ENCODE assay signal across 7 cellular contexts in genomic region chr9:124264812-124265211, GRCh38. TPM values are rescaled to one million over a fixed set of nuclear protein-coding genes. Genes with fewer than 3 reads are reported as not detected.
A peak's percentile ranks its signal among the peaks of the same experiment; 100 is the strongest.
DNase-seq lines count a peak whose midpoint lies in the region; ATAC-seq and TF ChIP-seq lines count a peak whose summit lies in the region.

No MANE protein-coding gene starts in this region.

- DNase-seq in stomach = no peak
- DNase-seq in upper lobe of left lung = no peak
- DNase-seq in NCI-H2171 (lab: John Stamatoyannopoulos, UW) = no peak
- DNase-seq in hippocampal formation (lab: John Stamatoyannopoulos, UW) = no peak

- peak overlapping the region; percentile 54; the same call in 1 of the 2 replicates for H3K9ac ChIP-seq in OCI-LY3 (ENCODE audit: low read length)

- TF ChIP-seq EP300 in stomach (IDR thresholded peaks at IDR 0.05) = no peak
- no peak for TF ChIP-seq EP300 in upper lobe of left lung (IDR thresholded peaks at IDR 0.05)

- H3K27ac ChIP-seq in OCI-LY3 (ENCODE audit: low read length) (peak overlapping the region; percentile 94), stomach (peak overlapping the region in 3 of 5 donors; percentile 88 to 96 (median 88)), upper lobe of left lung (peak overlapping the region in 2 of 4 donors; percentile 78 to 93)

- peaks cover 55% of the 10 kb centered on the region for H3K36me3 ChIP-seq in OCI-LY3 (replicated peaks; ENCODE audit: low read depth, low read length)
- no peaks in the 10 kb centered on the region for H3K36me3 ChIP-seq in stomach
- peaks cover 0 to 3% (median 0%) of the 10 kb centered on the region in 4 donors for H3K36me3 ChIP-seq in upper lobe of left lung

- no peak for TF ChIP-seq CTCF in OCI-LY3 (IDR thresholded peaks at IDR 0.05; ENCODE audit: low read depth, low read length)
- TF ChIP-seq CTCF in stomach (IDR thresholded peaks at IDR 0.05) = no peak
- TF ChIP-seq CTCF in upper lobe of left lung (IDR thresholded peaks at IDR 0.05) = no peak

- H3K9me3 ChIP-seq in OCI-LY3 (ENCODE audit: insufficient read depth, low read length) (no peaks in the 10 kb centered on the region), stomach (no peaks in the 10 kb centered on the region), upper lobe of left lung (no peaks in the 10 kb centered on the region)

- H3K79me2 ChIP-seq in OCI-LY3 (ENCODE audit: low read length) = peaks cover 97% of the 10 kb centered on the region

- H3K4me2 ChIP-seq in OCI-LY3 (ENCODE audit: low read length) = peak overlapping the region; percentile 100

- H3K27me3 ChIP-seq in OCI-LY3 (ENCODE audit: low read depth, low read length) = no peaks in the 10 kb centered on the region
- no peaks in the 10 kb centered on the region for H3K27me3 ChIP-seq in stomach
- no peaks in the 10 kb centered on the region for H3K27me3 ChIP-seq in upper lobe of left lung

- TF ChIP-seq POLR2A in stomach (IDR thresholded peaks at IDR 0.05) = no peak
- TF ChIP-seq POLR2A in upper lobe of left lung (IDR thresholded peaks at IDR 0.05) = no peak

- H3K4me1 ChIP-seq in OCI-LY3 (ENCODE audit: low read length) (peaks cover 84% of the 10 kb centered on the region), stomach (peaks cover 67 to 100% (median 93%) of the 10 kb centered on the region in 4 donors), upper lobe of left lung (peaks cover 80 to 93% (median 84%) of the 10 kb centered on the region in 4 donors)

- peaks cover 79% of the 10 kb centered on the region for H4K20me1 ChIP-seq in OCI-LY3 (ENCODE audit: insufficient read depth, low read length)

- peak; percentile 51 for ATAC-seq in GM18870 (IDR thresholded peaks at IDR 0.05; ENCODE audit: unreplicated experiment)
- ATAC-seq in HG02840 (IDR thresholded peaks at IDR 0.05; ENCODE audit: low FRiP score, unreplicated experiment) = peak; percentile 53
- ATAC-seq in upper lobe of left lung (ENCODE audit: low FRiP score in 2 of 2) = no peak

- WGBS in stomach, 5 donors = 74 to 88% (median 79%) methylated on average over 8 of the region's 8 CpGs
- 51 to 74% methylated on average over 8 of the region's 8 CpGs for WGBS in upper lobe of left lung, 2 donors

- H2AFZ ChIP-seq in OCI-LY3 (ENCODE audit: low read depth, low read length) = no peak overlapping the region

- intact Hi-C loops in stomach (cut with DNase I; ENCODE audit: low total_unique reads) = no loop called here

- H3K4me3 ChIP-seq in OCI-LY3 (ENCODE audit: low read length) (peak overlapping the region; percentile 48; the same call in 1 of the 2 replicates), stomach (no peak overlapping the region), upper lobe of left lung (no peak overlapping the region)

RNA-seq across cellular contexts. Expression of gene NEK6, which starts 7.1 kb away (rescaled TPM):
- total RNA-seq in stomach (10 to 100 TPM; 24.5 to 76.8 (median 35.6) TPM), upper lobe of left lung (100 to 1,000 TPM in 2 of 6 donors, 10 to 100 TPM in 4; 33.8 to 144 (median 59.7) TPM)
- polyA plus RNA-seq in stomach = 10 to 100 TPM in 2 of 3 donors, 1 to 10 TPM in 1; 6.0 to 18.9 (median 18.3) TPM

Comparison
In these comparisons a context has a peak if more than half of its experiments do, and no peak if none do; other contexts are left out.
1. ATAC-seq: peak in GM18870 (single experiment) and HG02840 (single experiment); none in upper lobe of left lung (0 of 2).